In genomic region chr20:47558699-47559098, GRCh38 we compare ENCODE assay signal across 14 cellular contexts. TPM values are rescaled to one million over a fixed set of nuclear protein-coding genes. Genes with fewer than 3 reads are reported as not detected.
A peak's percentile ranks its signal among the peaks of the same experiment; 100 is the strongest.
DNase-seq lines count a peak whose midpoint lies in the region; ATAC-seq and TF ChIP-seq lines count a peak whose summit lies in the region.
"Had no signal": no experiment of that assay in that cellular context is flagged by ENCODE, and none has a peak within 500 bp of the region (broad histone marks: within the 10 kb centered on the region; RNA-seq: fewer than 3 reads in every experiment).

No MANE protein-coding gene starts in this region.

- ATAC-seq in memory B cell (ENCODE audit: low read depth), result no peak

- H3K4me3 Mint-ChIP-seq in activated T-cell treated with anti-CD3 and anti-CD28 coated beads, Interleukin-2, amount 50 U/mL, for 24 hours, result no peak overlapping the region
- peak overlapping the region; percentile 11 for H3K4me3 Mint-ChIP-seq in memory B cell
- peak overlapping the region; percentile 18 for H3K4me3 Mint-ChIP-seq in type B pancreatic cell
- H3K4me3 Mint-ChIP-seq: activated naive CD8-positive, alpha-beta T cell treated with anti-CD3 and anti-CD28 coated beads, Interleukin-2, amount 10 ng/mL, durations not matched to agents 7 days and 5 days had no signal

- H3K9ac ChIP-seq in SU-DHL-6 (ENCODE audit: low read length), result no peak overlapping the region

- peaks cover 11% of the 10 kb centered on the region for H3K36me3 ChIP-seq in SU-DHL-6 (ENCODE audit: low read length)
- H3K36me3 ChIP-seq: SJCRH30, tibial nerve had no signal

- CTCF ChIA-PET in HEK293T (lab: Yijun Ruan, JAX), result no interaction called here

- H3K9me3 ChIP-seq in SU-DHL-6 (ENCODE audit: insufficient read depth, low read length), result no peaks in the 10 kb centered on the region
- H3K9me3 ChIP-seq: tibial nerve had no signal

- no peak for DNase-seq in activated T-cell treated with anti-CD3 and anti-CD28 coated beads, Interleukin-2, amount 50 U/mL, for 24 hours
- DNase-seq in activated T-cell treated with anti-CD3 and anti-CD28 coated beads for 4 hours, result no peak
- no peak for DNase-seq in memory B cell (ENCODE audit: low spot score in 2 of 2)
- no peak for DNase-seq in type B pancreatic cell (ENCODE audit: extremely low spot score, unreplicated experiment)
- DNase-seq in stimulated activated CD4-positive, alpha-beta T cell treated with anti-CD3 and anti-CD28 coated beads, Interleukin-12 subunit alpha, Interleukin-12 subunit beta, amount 100 ng/mL, for 4 hours, result no peak
- DNase-seq in HEK293T (ENCODE audit: extremely low spot score), result no peak
- no peak for DNase-seq in KBM-7
- DNase-seq: activated naive CD8-positive, alpha-beta T cell treated with anti-CD3 and anti-CD28 coated beads, Interleukin-2, amount 10 ng/mL, durations not matched to agents 7 days and 5 days; caudate nucleus; GF-D8; kidney glomerular epithelial cell; SJCRH30 had no signal

- POLR2A ChIA-PET in HEK293T (lab: Yijun Ruan, JAX), result no interaction called here

- H2AFZ ChIP-seq in SU-DHL-6 (ENCODE audit: low read depth, low read length, severe bottlenecking), result no peak overlapping the region

- no peaks in the 10 kb centered on the region for H3K27me3 ChIP-seq in SU-DHL-6 (ENCODE audit: low read length)
- H3K27me3 ChIP-seq: SJCRH30, tibial nerve had no signal

- peaks cover 60% of the 10 kb centered on the region for H3K36me3 Mint-ChIP-seq in activated T-cell treated with anti-CD3 and anti-CD28 coated beads, Interleukin-2, amount 50 U/mL, for 24 hours (ENCODE audit: low read depth)
- H3K36me3 Mint-ChIP-seq in memory B cell, result peaks cover 8% of the 10 kb centered on the region
- H3K36me3 Mint-ChIP-seq in type B pancreatic cell, result peaks cover 5% of the 10 kb centered on the region

- no peak overlapping the region for H3K4me3 ChIP-seq in SU-DHL-6 (ENCODE audit: insufficient read depth, low read length, poor library complexity, severe bottlenecking)
- H3K4me3 ChIP-seq: SJCRH30, tibial nerve had no signal

- peaks cover 65% of the 10 kb centered on the region for H3F3A ChIP-seq in SU-DHL-6 (ENCODE audit: insufficient read depth)

- H3K27ac ChIP-seq in SU-DHL-6 (ENCODE audit: low read depth, low read length), result 0 out of 2 replicates have a peak overlapping the region, but pooled peaks have one; percentile 15
- H3K27ac ChIP-seq: SJCRH30 had no signal

- no peaks in the 10 kb centered on the region for H3K9me2 ChIP-seq in SU-DHL-6 (replicated peaks; ENCODE audit: insufficient read depth, low read length)

- in situ Hi-C loops in KBM-7 (cut with MboI; ENCODE audit: low pct_unique_long_range_greater_than_20kb, low sequenced_read_pairs), result no loop called here

- peaks cover 61% of the 10 kb centered on the region for H4K20me1 ChIP-seq in SU-DHL-6 (ENCODE audit: low read depth, low read length)

- peaks cover 94% of the 10 kb centered on the region for H3K79me2 ChIP-seq in SU-DHL-6 (ENCODE audit: insufficient read depth, low read length)

- peak overlapping the region; percentile 39 for H3K4me2 ChIP-seq in SU-DHL-6 (ENCODE audit: low read depth, low read length, poor library complexity, severe bottlenecking)

- TF ChIP-seq CTCF in SU-DHL-6 (IDR thresholded peaks at IDR 0.05; ENCODE audit: insufficient read depth, low read length, poor library complexity, severe bottlenecking), result no peak
- no peak for TF ChIP-seq CTCF in type B pancreatic cell (conservative IDR thresholded peaks at IDR 0.05)

- peaks cover 69% of the 10 kb centered on the region for H3K4me1 Mint-ChIP-seq in activated T-cell treated with anti-CD3 and anti-CD28 coated beads, Interleukin-2, amount 50 U/mL, for 24 hours (ENCODE audit: low read depth)
- H3K4me1 Mint-ChIP-seq in memory B cell (peaks cover 44% of the 10 kb centered on the region), type B pancreatic cell (ENCODE audit: unreplicated experiment) (peaks cover 24% of the 10 kb centered on the region)

- H3K27me3 Mint-ChIP-seq in activated T-cell treated with anti-CD3 and anti-CD28 coated beads, Interleukin-2, amount 50 U/mL, for 24 hours, result no peaks in the 10 kb centered on the region
- no peaks in the 10 kb centered on the region for H3K27me3 Mint-ChIP-seq in memory B cell
- no peaks in the 10 kb centered on the region for H3K27me3 Mint-ChIP-seq in type B pancreatic cell
- H3K27me3 Mint-ChIP-seq: activated naive CD8-positive, alpha-beta T cell treated with anti-CD3 and anti-CD28 coated beads, Interleukin-2, amount 10 ng/mL, durations not matched to agents 7 days and 5 days had no signal

- H3K27ac Mint-ChIP-seq in activated T-cell treated with anti-CD3 and anti-CD28 coated beads, Interleukin-2, amount 50 U/mL, for 24 hours, result peak overlapping the region; percentile 69
- H3K27ac Mint-ChIP-seq in memory B cell, result peak overlapping the region; percentile 36
- peak overlapping the region; percentile 14 for H3K27ac Mint-ChIP-seq in type B pancreatic cell
- H3K27ac Mint-ChIP-seq: activated naive CD8-positive, alpha-beta T cell treated with anti-CD3 and anti-CD28 coated beads, Interleukin-2, amount 10 ng/mL, durations not matched to agents 7 days and 5 days had no signal

- H3K9me3 Mint-ChIP-seq in activated T-cell treated with anti-CD3 and anti-CD28 coated beads, Interleukin-2, amount 50 U/mL, for 24 hours, result no peaks in the 10 kb centered on the region
- H3K9me3 Mint-ChIP-seq in memory B cell (no peaks in the 10 kb centered on the region), type B pancreatic cell (no peaks in the 10 kb centered on the region)
- H3K9me3 Mint-ChIP-seq: activated naive CD8-positive, alpha-beta T cell treated with anti-CD3 and anti-CD28 coated beads, Interleukin-2, amount 10 ng/mL, durations not matched to agents 7 days and 5 days had no signal

TF ChIP-seq in HEK293T, 16 proteins besides CTCF, POLR2A, EP300 and RAD21:
- no peak for TF ChIP-seq L3MBTL2 (conservative IDR thresholded peaks at IDR 0.05)
- TF ChIP-seq ZNF384 (IDR thresholded peaks at IDR 0.05), result no peak
- TF ChIP-seq HDGF (IDR thresholded peaks at IDR 0.05; ENCODE audit: borderline replicate concordance), result no peak
- no peak for TF ChIP-seq FOXA1 (IDR thresholded peaks at IDR 0.05)
- no peak for TF ChIP-seq NFRKB (IDR thresholded peaks at IDR 0.05)
- TF ChIP-seq FOXM1 (IDR thresholded peaks at IDR 0.05; ENCODE audit: borderline replicate concordance), result no peak
- no peak for TF ChIP-seq SP1 (IDR thresholded peaks at IDR 0.05)
- no peak for TF ChIP-seq TARDBP (IDR thresholded peaks at IDR 0.05)
- no peak for TF ChIP-seq SUZ12 (IDR thresholded peaks at IDR 0.05)
- TF ChIP-seq FOXK2 (IDR thresholded peaks at IDR 0.05), result no peak
- no peak for TF ChIP-seq ARNT (IDR thresholded peaks at IDR 0.05)
- TF ChIP-seq BHLHE40 (IDR thresholded peaks at IDR 0.05; ENCODE audit: borderline replicate concordance), result no peak
- no peak for TF ChIP-seq CTBP1 (IDR thresholded peaks at IDR 0.05; ENCODE audit: borderline replicate concordance)
- TF ChIP-seq PKNOX1 (IDR thresholded peaks at IDR 0.05), result no peak
- no peak for TF ChIP-seq ELF4 (IDR thresholded peaks at IDR 0.05)
- no peak for TF ChIP-seq LEF1 (IDR thresholded peaks at IDR 0.05; ENCODE audit: borderline replicate concordance)
TF ChIP-seq in HEK293T: peak in this region for 0.

RNA-seq across cellular contexts. Expression of gene NCOA3, which starts 57.0 kb away (rescaled TPM):
- total RNA-seq in type B pancreatic cell (ENCODE audit: low replicate concordance), result 37.3 and 50.2 TPM in 2 replicates

Comparison
In these comparisons a context has a peak if more than half of its experiments do, and no peak if none do; other contexts are left out.
1. H3K27ac Mint-ChIP-seq: peak in every context shown above with its lines; median percentile 69 in activated T-cell treated with anti-CD3 and anti-CD28 coated beads, Interleukin-2, amount 50 U/mL, for 24 hours; 36 in memory B cell; 14 in type B pancreatic cell.